6 cellular contexts compared by ENCODE assay signal in genomic region chr6:13460289-13460688, GRCh38. TPM values are rescaled to one million over a fixed set of nuclear protein-coding genes. Genes with fewer than 3 reads are reported as not detected.
DNase-seq lines count a peak whose midpoint lies in the region; ATAC-seq, FAIRE-seq and TF ChIP-seq lines count a peak whose summit lies in the region.
"Not testable (repeated sequence)": the region's sequence is repeated elsewhere in the genome, so short reads cannot be mapped to it uniquely, and the experiment has no call there.

No MANE protein-coding gene starts in this region.

- H3K9me2 ChIP-seq in OCI-LY1 (ENCODE audit: low read depth, low read length) = not testable (repeated sequence)

- 10% methylated on average over 2 of the region's 2 CpGs for WGBS in K562 (ENCODE audit: insufficient coverage, low coverage, missing lambda C conversion rate)

- H3K4me1 ChIP-seq in HEK293 (ENCODE audit: control insufficient read depth, insufficient read depth, low read length) (peaks cover 11% of the 10 kb centered on the region), OCI-LY1 (ENCODE audit: insufficient read depth, low read length, severe bottlenecking) (peaks cover 95% of the 10 kb centered on the region)
- H3K4me1 ChIP-seq in K562 (replicated peaks in 1 of 2; ENCODE audit: control insufficient read depth in 2 of 2, insufficient read depth in 2 of 2, low read length in 2 of 2) = not testable (repeated sequence)

- DNase-seq in K562 (ENCODE audit: extremely low read depth in 1 of 4, low spot score in 3 of 4); immature natural killer cell; natural killer cell: not testable (repeated sequence)

- H3K4me1 Mint-ChIP-seq in immature natural killer cell (peaks cover 94 to 100% of the 10 kb centered on the region in 2 donors), natural killer cell (peaks cover 83 to 85% of the 10 kb centered on the region in 2 donors)

- not testable (repeated sequence) for H3K4me3 Mint-ChIP-seq in immature natural killer cell, natural killer cell

- CTCF ChIA-PET in HEK293 (lab: Yijun Ruan, JAX); K562 (lab: Yijun Ruan, JAX; ENCODE audit: low intra/inter-chr PET ratio): not testable (repeated sequence)

- not testable (repeated sequence) for ATAC-seq in SK-N-SH treated with all-trans-retinoic acid at 6 μM for 48 hours, K562, natural killer cell

- not testable (repeated sequence) for H3K9me1 ChIP-seq in K562 (ENCODE audit: control insufficient read depth, insufficient read depth, low read length)

- H3K9me3 Mint-ChIP-seq in immature natural killer cell, natural killer cell: not testable (repeated sequence)

- H4K20me1 ChIP-seq in OCI-LY1 (ENCODE audit: insufficient read depth, low read length); K562 (replicated peaks; ENCODE audit: control insufficient read depth, insufficient read depth, low read length): not testable (repeated sequence)

- TF ChIP-seq POLR2A in K562 (conservative IDR thresholded peaks at IDR 0.05) = not testable (repeated sequence)

- not testable (repeated sequence) for TF ChIP-seq RAD21 in K562 (CRISPR knock-in tag; conservative IDR thresholded peaks at IDR 0.05 in 1 of 2, IDR thresholded peaks at IDR 0.05 in 1 of 2)

- TF ChIP-seq EP300 in K562 (IDR thresholded peaks at IDR 0.05; ENCODE audit: low read length) = not testable (repeated sequence)

- H3K27ac Mint-ChIP-seq in immature natural killer cell (peak overlapping the region; percentile 49 to 100 (median 97)), natural killer cell (peak overlapping the region; percentile 95 to 99)

- not testable (repeated sequence) for FAIRE-seq in K562 (lab: Jason Lieb, UNC)

- not testable (repeated sequence) for TF ChIP-seq CTCF in HEK293 (tag by site-specific recombination; IDR thresholded peaks at IDR 0.05); OCI-LY1 (IDR thresholded peaks at IDR 0.05; ENCODE audit: low read length); K562 (IDR thresholded peaks at IDR 0.05 in 2 of 3, conservative IDR thresholded peaks at IDR 0.05 in 1 of 3; ENCODE audit: insufficient read depth in 2 of 3, low read depth in 1 of 3, low read length in 3 of 3); natural killer cell (IDR thresholded peaks at IDR 0.05)

- peaks cover 0 to 16% (median 16%) of the 10 kb centered on the region in 3 donors for H3K36me3 Mint-ChIP-seq in immature natural killer cell
- not testable (repeated sequence) for H3K36me3 Mint-ChIP-seq in natural killer cell

- H3K9ac ChIP-seq in OCI-LY1 (ENCODE audit: low read length); K562 (ENCODE audit: insufficient read depth in 1 of 2, low read depth in 2 of 2, low read length in 2 of 2): not testable (repeated sequence)

- not testable (repeated sequence) for H3K36me3 ChIP-seq in HEK293 (ENCODE audit: control insufficient read depth in 2 of 2, insufficient read depth in 1 of 2, low read length in 2 of 2); K562 (ENCODE audit: control insufficient read depth, insufficient read depth, low read length)
- H3K36me3 ChIP-seq in OCI-LY1 (ENCODE audit: insufficient read depth, low read length) = peaks cover 17% of the 10 kb centered on the region

- not testable (repeated sequence) for H3K27ac ChIP-seq in HEK293 (ENCODE audit: extremely low read depth, low read depth, low read length); K562 (ENCODE audit: extremely low read depth, low read depth, low read length)
- peak overlapping the region; percentile 82 for H3K27ac ChIP-seq in OCI-LY1 (ENCODE audit: low read depth, low read length, poor library complexity, severe bottlenecking)

- H3K9me3 ChIP-seq in HEK293 (ENCODE audit: control insufficient read depth, insufficient read depth, low read depth, low read length); OCI-LY1 (ENCODE audit: low read length); K562 (replicated peaks; ENCODE audit: control insufficient read depth, insufficient read depth, low read depth, low read length): not testable (repeated sequence)

- intact Hi-C loops in K562 (cut with micrococcal nuclease); natural killer cell (cut with micrococcal nuclease): not testable (repeated sequence)

- not testable (repeated sequence) for H2AFZ ChIP-seq in OCI-LY1 (ENCODE audit: low read length); K562 (ENCODE audit: low read depth, low read length)

- H3F3A ChIP-seq in OCI-LY1 (ENCODE audit: insufficient read depth, low read length) = not testable (repeated sequence)

- not testable (repeated sequence) for BruUV-seq in K562 (replicated peaks; lab: Mats Ljungman, UMichigan)

- H3K4me2 ChIP-seq in OCI-LY1 (ENCODE audit: low read length); K562 (ENCODE audit: insufficient read depth, low read length): not testable (repeated sequence)

- H3K4me3 ChIP-seq in HEK293 (ENCODE audit: low read depth, low read length); OCI-LY1 (ENCODE audit: low read depth, low read length, poor library complexity, severe bottlenecking); K562: not testable (repeated sequence)

- H3K27me3 Mint-ChIP-seq in immature natural killer cell (ENCODE audit: low read depth in 3 of 3); natural killer cell (ENCODE audit: low read depth in 2 of 2): not testable (repeated sequence)

- in situ Hi-C loops in K562 (cut with MboI) = not testable (repeated sequence)

- POLR2A ChIA-PET in HEK293 (lab: Yijun Ruan, JAX) (interaction anchor here (0.6 kb wide), 1 partner anchor 1877 kb away, joined by 8 read pairs; no protein-coding TSS in a partner anchor), K562 (lab: Yijun Ruan, JAX) (interaction anchor here (0.6 kb wide), 1 partner anchor 23 kb away, joined by 3 read pairs; no protein-coding TSS in a partner anchor)

- H3K27me3 ChIP-seq in OCI-LY1 (ENCODE audit: insufficient read depth, low read length); K562 (ENCODE audit: control insufficient read depth in 2 of 2, insufficient read depth in 2 of 2, low read length in 2 of 2): not testable (repeated sequence)

- not testable (repeated sequence) for H3K79me2 ChIP-seq in OCI-LY1 (ENCODE audit: insufficient read depth, low read length); K562 (ENCODE audit: control insufficient read depth, insufficient read depth, low read length)

TF ChIP-seq in HEK293, 187 proteins besides CTCF, POLR2A, EP300 and RAD21 (continues in another document):
- peak; percentile 47; the same call in 1 of the 2 replicates for TF ChIP-seq ZNF580 (tag by site-specific recombination; IDR thresholded peaks at IDR 0.05)

TF ChIP-seq in SK-N-SH treated with all-trans-retinoic acid at 6 μM for 48 hours, 23 proteins besides CTCF, POLR2A, EP300 and RAD21:
- TF ChIP-seq ZNF8 (CRISPR knock-in tag; IDR thresholded peaks at IDR 0.05) = 0 out of 2 replicates have a peak, but pooled peaks have one; percentile 33

TF ChIP-seq in K562, 482 proteins besides CTCF, POLR2A, EP300 and RAD21:
- peak; percentile 73 for TF ChIP-seq DACH1 (IDR thresholded peaks at IDR 0.05; ENCODE audit: partially characterized antibody)
- TF ChIP-seq ZNF146 (CRISPR knock-in tag; IDR thresholded peaks at IDR 0.05; ENCODE audit: unreplicated experiment) = peak; percentile 86
- TF ChIP-seq RBM25 (IDR thresholded peaks at IDR 0.05; ENCODE audit: low read depth, low read length, severe bottlenecking) = peak; percentile 23

RNA-seq across cellular contexts. Expression of gene GFOD1, which starts 27.1 kb away (rescaled TPM):
- total RNA-seq in K562 (2011; cell fraction: chromatin; rRNA removed; ENCODE audit: low replicate concordance) = 13.1 and 17.7 TPM in 2 replicates
- total RNA-seq in K562 (2011; cell fraction: nucleolus; rRNA removed) = 8.6 and 9.2 TPM in 2 replicates
- total RNA-seq in K562 (2011; cell fraction: nucleoplasm; rRNA removed) = 12.8 and 23.1 TPM in 2 replicates
- total RNA-seq in K562 (2014; rRNA removed) (8.3 and 10.3 TPM in 2 replicates), K562 (2014; rRNA removed; fragmentation: Illumina TruSeq; extraction: Trizol) (10.8 and 11.0 TPM in 2 replicates), K562 (2015; rRNA removed; fragmentation: Illumina TruSeq; extraction: Trizol) (10.5 and 10.8 TPM in 2 replicates), K562 (2021) (10.3 and 12.0 TPM in 2 replicates), natural killer cell (10 to 100 TPM; 59.7 to 74.5 (median 71.2) TPM)
- polyA plus RNA-seq in K562 (2011; rRNA removed) (3.6 and 3.8 TPM in 2 replicates), K562 (2014; fragmentation: Illumina TruSeq; extraction: Trizol) (7.4 and 8.0 TPM in 2 replicates), K562 (2014; fragmentation: Nextera tagmentation; extraction: Ambion mirVana) (1 to 10 TPM; 5.4 to 5.9 TPM), K562 (2014; rRNA removed) (7.0 and 8.2 TPM in 2 replicates), immature natural killer cell (10 to 100 TPM; 22.5 to 68.8 (median 49.3) TPM)
- polyA plus RNA-seq in K562 (2011; cell fraction: cytosol; rRNA removed) = 3.0 and 4.7 TPM in 2 replicates
- polyA plus RNA-seq in K562 (2011; cell fraction: nucleus; rRNA removed) = 3.3 and 5.0 TPM in 2 replicates
- polyA plus RNA-seq in K562 (2012) = 3.6 and 6.6 TPM in 2 replicates
- 7.9 and 8.5 TPM in 2 replicates for polyA minus RNA-seq in K562 (2011; rRNA and poly(A)+ RNA removed)
- polyA minus RNA-seq in K562 (2011; cell fraction: cytosol; rRNA and poly(A)+ RNA removed) = 3.9 and 7.1 TPM in 2 replicates
- 8.1 and 9.6 TPM in 2 replicates for polyA minus RNA-seq in K562 (2011; cell fraction: nucleus; rRNA and poly(A)+ RNA removed)
